In genomic region chr10:60992661-60993060, GRCh38 we compare ENCODE assay signal across 19 cellular contexts. TPM values are rescaled to one million over a fixed set of nuclear protein-coding genes. Genes with fewer than 3 reads are reported as not detected.
DNase-seq lines count a peak whose midpoint lies in the region; ATAC-seq, FAIRE-seq and TF ChIP-seq lines count a peak whose summit lies in the region.
"Had no signal": no experiment of that assay in that cellular context is flagged by ENCODE, and none has a peak within 500 bp of the region (broad histone marks: within the 10 kb centered on the region; RNA-seq: fewer than 3 reads in every experiment).

No MANE protein-coding gene starts in this region.

- FAIRE-seq in endothelial cell of umbilical vein (lab: Jason Lieb, UNC) = no peak
- FAIRE-seq: G401.6, H54 had no signal

- no peak for ATAC-seq in GM18909 (IDR thresholded peaks at IDR 0.05; ENCODE audit: poor library complexity, unreplicated experiment)

- H2AFZ ChIP-seq in endothelial cell of umbilical vein (ENCODE audit: low read depth, low read length) = no peak overlapping the region
- H2AFZ ChIP-seq: GM23248 had no signal

- dilution Hi-C loops in endothelial cell of umbilical vein (cut with MboI; ENCODE audit: extremely low pct_ligation_motif_present, low sequenced_read_pairs) = no loop called here

- no peaks in the 10 kb centered on the region for H3K36me3 ChIP-seq in endothelial cell of umbilical vein (ENCODE audit: control insufficient read depth in 2 of 2, extremely low read depth in 1 of 2, insufficient read depth in 2 of 2, low read length in 2 of 2)
- H3K36me3 ChIP-seq: BLaER1 had no signal

- no peaks in the 10 kb centered on the region for H3K27me3 ChIP-seq in endothelial cell of umbilical vein (ENCODE audit: control insufficient read depth in 2 of 2, insufficient read depth in 2 of 2, low read length in 2 of 2)
- H3K27me3 ChIP-seq: BLaER1 had no signal

- intact Hi-C loops in endothelial cell of umbilical vein (cut with micrococcal nuclease) = no loop called here

- H3K79me2 ChIP-seq in endothelial cell of umbilical vein (ENCODE audit: control insufficient read depth, insufficient read depth, low read length) = no peaks in the 10 kb centered on the region

- no peaks in the 10 kb centered on the region for H4K20me1 ChIP-seq in endothelial cell of umbilical vein (replicated peaks; ENCODE audit: control insufficient read depth, extremely low read depth, insufficient read depth, low read length)
- H4K20me1 ChIP-seq: BLaER1 had no signal

- no peaks in the 10 kb centered on the region for H3K9me1 ChIP-seq in endothelial cell of umbilical vein (replicated peaks; ENCODE audit: control insufficient read depth, extremely low read depth, insufficient read depth, low read length)

- BruUV-seq in endothelial cell of umbilical vein (replicated peaks; lab: Mats Ljungman, UMichigan) = no TSS peak

- no peak overlapping the region for H3K4me3 ChIP-seq in AG10803 (ENCODE audit: low read length)
- H3K4me3 ChIP-seq in endothelial cell of umbilical vein (replicated peaks in 1 of 3; ENCODE audit: insufficient read depth in 1 of 3, low read depth in 1 of 3, low read length in 3 of 3) = no peak overlapping the region
- H3K4me3 ChIP-seq: BLaER1, GM23248 had no signal

- H3K4me2 ChIP-seq in endothelial cell of umbilical vein (ENCODE audit: insufficient read depth, low read length) = no peak overlapping the region
- H3K4me2 ChIP-seq: BLaER1 had no signal

- POLR2A ChIA-PET in endothelial cell of umbilical vein (lab: Charles Lee) = no interaction called here

- no peak overlapping the region for H3K27ac ChIP-seq in endothelial cell of umbilical vein (ENCODE audit: insufficient read depth, low read depth, low read length)
- H3K27ac ChIP-seq: BLaER1, GM23248 had no signal

- CTCF ChIA-PET in endothelial cell of umbilical vein (lab: Charles Lee) = interaction anchor here (1.1 to 1.4 kb wide), 2 partner anchors 28 to 32 kb away, joined by 4 to 5 read pairs; no protein-coding TSS in a partner anchor

- peaks cover 5% of the 10 kb centered on the region for H3K4me1 ChIP-seq in endothelial cell of umbilical vein (ENCODE audit: control insufficient read depth, extremely low read depth, insufficient read depth, low read length)
- H3K4me1 ChIP-seq: BLaER1 had no signal

- DNase-seq in AG10803 (ENCODE audit: low read depth) = peak; percentile 75
- DNase-seq in GM03348 (ENCODE audit: low spot score) = peak; percentile 26
- peak; percentile 16 for DNase-seq in HT-29 (ENCODE audit: low spot score)
- peak; percentile 27 for DNase-seq in endothelial cell of umbilical vein (ENCODE audit: low read depth, low spot score)
- no peak for DNase-seq in NCI-H446 (lab: John Stamatoyannopoulos, UW)
- no peak for DNase-seq in foreskin melanocyte
- no peak for DNase-seq in NCI-H187 (lab: John Stamatoyannopoulos, UW)
- DNase-seq: 8988T; ACHN; Caco-2; CD8-positive, alpha-beta memory T cell; DMS79; EL; GM23248; KG1 had no signal

- TF ChIP-seq POLR2A in endothelial cell of umbilical vein (IDR thresholded peaks at IDR 0.05; ENCODE audit: low read depth, low read length) = no peak

- no peak overlapping the region for H3K9ac ChIP-seq in endothelial cell of umbilical vein (replicated peaks; ENCODE audit: extremely low read depth, insufficient read depth, low read length)
- H3K9ac ChIP-seq: BLaER1, GM23248 had no signal

- TF ChIP-seq CTCF in AG10803 (conservative IDR thresholded peaks at IDR 0.05; ENCODE audit: low read length) (no peak), endothelial cell of umbilical vein (IDR thresholded peaks at IDR 0.05; ENCODE audit: extremely low read depth in 1 of 2, insufficient read depth in 1 of 2, low read depth in 1 of 2, low read length in 2 of 2) (no peak)

- no peaks in the 10 kb centered on the region for H3K9me3 ChIP-seq in endothelial cell of umbilical vein (replicated peaks; ENCODE audit: control insufficient read depth, insufficient read depth, low read length)
- H3K9me3 ChIP-seq: BLaER1, Caco-2 had no signal

TF ChIP-seq in endothelial cell of umbilical vein, 7 proteins besides CTCF, POLR2A, EP300 and RAD21:
- no peak for TF ChIP-seq POLR2AphosphoS5 (IDR thresholded peaks at IDR 0.05; ENCODE audit: insufficient read depth, low read depth, low read length)
- TF ChIP-seq FOS (IDR thresholded peaks at IDR 0.05; ENCODE audit: borderline replicate concordance, insufficient read depth, low read length) = no peak
- TF ChIP-seq, protein P1, sequence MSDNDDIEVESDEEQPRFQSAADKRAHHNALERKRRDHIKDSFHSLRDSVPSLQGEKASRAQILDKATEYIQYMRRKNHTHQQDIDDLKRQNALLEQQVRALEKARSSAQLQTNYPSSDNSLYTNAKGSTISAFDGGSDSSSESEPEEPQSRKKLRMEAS (IDR thresholded peaks at IDR 0.05; ENCODE audit: insufficient read depth, insufficient read length) = no peak
- no peak for TF ChIP-seq GATA2 (IDR thresholded peaks at IDR 0.05; ENCODE audit: insufficient read depth, insufficient read length, low read depth, low read length)
- TF ChIP-seq JUN (IDR thresholded peaks at IDR 0.05; ENCODE audit: borderline replicate concordance, insufficient read depth, insufficient read length, low read depth) = no peak
- TF ChIP-seq MYC (IDR thresholded peaks at IDR 0.05; ENCODE audit: low read depth, low read length) = no peak
- TF ChIP-seq EZH2 (IDR thresholded peaks at IDR 0.05; ENCODE audit: borderline replicate concordance, low read depth, low read length, severe bottlenecking) = no peak

RNA-seq across cellular contexts. Expression of gene RHOBTB1, which starts 48.7 kb away (rescaled TPM):
- total RNA-seq in HT-29 (2014; rRNA removed; shearing (Covaris generic)) = 1.3 and 1.4 TPM in 2 replicates
- 31.0 and 31.3 TPM in 2 replicates for total RNA-seq in endothelial cell of umbilical vein
- polyA plus RNA-seq in endothelial cell of umbilical vein = 19.4 and 21.2 TPM in 2 replicates
- polyA plus RNA-seq in endothelial cell of umbilical vein (2011; cell fraction: cytosol; rRNA removed) = 20.3 and 22.4 TPM in 2 replicates
- 41.4 and 54.0 TPM in 2 replicates for polyA plus RNA-seq in endothelial cell of umbilical vein (2011; cell fraction: nucleus; rRNA removed)
- 18.4 and 21.8 TPM in 2 replicates for polyA plus RNA-seq in endothelial cell of umbilical vein (2012)
- 37.1 and 42.0 TPM in 2 replicates for polyA minus RNA-seq in endothelial cell of umbilical vein
- 11.5 TPM for polyA minus RNA-seq in endothelial cell of umbilical vein (2011; cell fraction: cytosol; rRNA and poly(A)+ RNA removed)
- 24.6 and 33.4 TPM in 2 replicates for polyA minus RNA-seq in endothelial cell of umbilical vein (2011; cell fraction: nucleus; rRNA and poly(A)+ RNA removed)
- polyA plus RNA-seq: CD8-positive, alpha-beta memory T cell had no signal

Comparison
In these comparisons a context has a peak if more than half of its experiments do, and no peak if none do; other contexts are left out.
1. DNase-seq: peak in AG10803 (single experiment), GM03348 (single experiment), HT-29 (single experiment) and endothelial cell of umbilical vein (single experiment); none in NCI-H446 (0 of 2), foreskin melanocyte (single experiment) and NCI-H187 (0 of 2).
2. RNA of gene RHOBTB1, which starts 48.7 kb away (total RNA-seq): 31.0 to 31.3 TPM in endothelial cell of umbilical vein; 1.3 to 1.4 TPM in HT-29; every median in the first group is over 10 times any median in the second.